ENCODE assay signal across 15 cellular contexts in genomic region chr14:19821016-19821415, GRCh38. TPM values are rescaled to one million over a fixed set of nuclear protein-coding genes. Genes with fewer than 3 reads are reported as not detected.
"Had no signal": no experiment of that assay in that cellular context is flagged by ENCODE, and none has a peak within 500 bp of the region (broad histone marks: within the 10 kb centered on the region; RNA-seq: fewer than 3 reads in every experiment).

No MANE protein-coding gene starts in this region.

RNA-seq across cellular contexts. Expression of gene OR4N2, which starts 17.4 kb away (rescaled TPM):
- total RNA-seq: activated B cell treated with CpG ODN at 0.5 μM for 24 hours; activated CD4-positive, alpha-beta memory T cell treated with anti-CD3 and anti-CD28 coated beads for 36 hours; activated CD4-positive, alpha-beta memory T cell treated with anti-CD3 and anti-CD28 coated beads, Interleukin-2, amount 10 ng/mL, durations not matched to agents 7 days and 5 days; activated CD4-positive, alpha-beta T cell treated with anti-CD3 and anti-CD28 coated beads for 36 hours; activated CD4-positive, alpha-beta T cell treated with anti-CD3 and anti-CD28 coated beads, Interleukin-2, amount 10 ng/mL, durations not matched to agents 24 days and 14 days; activated CD4-positive, alpha-beta T cell treated with anti-CD3 and anti-CD28 coated beads, Interleukin-2, amount 10 ng/mL, durations not matched to agents 7 days and 5 days; activated CD8-positive, alpha-beta memory T cell treated with anti-CD3 and anti-CD28 coated beads for 36 hours; activated CD8-positive, alpha-beta memory T cell treated with anti-CD3 and anti-CD28 coated beads, Interleukin-2, amount 10 ng/mL, durations not matched to agents 7 days and 5 days; activated CD8-positive, alpha-beta T cell treated with anti-CD3 and anti-CD28 coated beads for 36 hours; activated CD8-positive, alpha-beta T cell treated with anti-CD3 and anti-CD28 coated beads, Interleukin-2, amount 10 ng/mL, durations not matched to agents 7 days and 5 days; T-cell; T-helper 1 cell treated with Interleukin-12 subunit alpha and Interleukin-12 subunit beta and Interleukin-4 antibody, amounts not matched to agents 30 ng/mL and 1 ng/mL, for 36 hours; T-helper 17 cell; T-helper 2 cell treated with Interferon-gamma antibody and Interleukin-4, amounts not matched to agents 100 ng/mL and 5 ng/mL, for 36 hours; WTC11 had no signal

RNA-seq across cellular contexts. Expression of gene OR4M1, which starts 47.7 kb away (rescaled TPM):
- total RNA-seq: activated B cell treated with CpG ODN at 0.5 μM for 24 hours; activated CD4-positive, alpha-beta memory T cell treated with anti-CD3 and anti-CD28 coated beads for 36 hours; activated CD4-positive, alpha-beta memory T cell treated with anti-CD3 and anti-CD28 coated beads, Interleukin-2, amount 10 ng/mL, durations not matched to agents 7 days and 5 days; activated CD4-positive, alpha-beta T cell treated with anti-CD3 and anti-CD28 coated beads for 36 hours; activated CD4-positive, alpha-beta T cell treated with anti-CD3 and anti-CD28 coated beads, Interleukin-2, amount 10 ng/mL, durations not matched to agents 24 days and 14 days; activated CD4-positive, alpha-beta T cell treated with anti-CD3 and anti-CD28 coated beads, Interleukin-2, amount 10 ng/mL, durations not matched to agents 7 days and 5 days; activated CD8-positive, alpha-beta memory T cell treated with anti-CD3 and anti-CD28 coated beads for 36 hours; activated CD8-positive, alpha-beta memory T cell treated with anti-CD3 and anti-CD28 coated beads, Interleukin-2, amount 10 ng/mL, durations not matched to agents 7 days and 5 days; activated CD8-positive, alpha-beta T cell treated with anti-CD3 and anti-CD28 coated beads for 36 hours; activated CD8-positive, alpha-beta T cell treated with anti-CD3 and anti-CD28 coated beads, Interleukin-2, amount 10 ng/mL, durations not matched to agents 7 days and 5 days; T-cell; T-helper 1 cell treated with Interleukin-12 subunit alpha and Interleukin-12 subunit beta and Interleukin-4 antibody, amounts not matched to agents 30 ng/mL and 1 ng/mL, for 36 hours; T-helper 17 cell; T-helper 2 cell treated with Interferon-gamma antibody and Interleukin-4, amounts not matched to agents 100 ng/mL and 5 ng/mL, for 36 hours; WTC11 had no signal

RNA-seq across cellular contexts. Expression of gene OR4K2, which starts 53.9 kb away (rescaled TPM):
- total RNA-seq: activated B cell treated with CpG ODN at 0.5 μM for 24 hours; activated CD4-positive, alpha-beta memory T cell treated with anti-CD3 and anti-CD28 coated beads for 36 hours; activated CD4-positive, alpha-beta memory T cell treated with anti-CD3 and anti-CD28 coated beads, Interleukin-2, amount 10 ng/mL, durations not matched to agents 7 days and 5 days; activated CD4-positive, alpha-beta T cell treated with anti-CD3 and anti-CD28 coated beads for 36 hours; activated CD4-positive, alpha-beta T cell treated with anti-CD3 and anti-CD28 coated beads, Interleukin-2, amount 10 ng/mL, durations not matched to agents 24 days and 14 days; activated CD4-positive, alpha-beta T cell treated with anti-CD3 and anti-CD28 coated beads, Interleukin-2, amount 10 ng/mL, durations not matched to agents 7 days and 5 days; activated CD8-positive, alpha-beta memory T cell treated with anti-CD3 and anti-CD28 coated beads for 36 hours; activated CD8-positive, alpha-beta memory T cell treated with anti-CD3 and anti-CD28 coated beads, Interleukin-2, amount 10 ng/mL, durations not matched to agents 7 days and 5 days; activated CD8-positive, alpha-beta T cell treated with anti-CD3 and anti-CD28 coated beads for 36 hours; activated CD8-positive, alpha-beta T cell treated with anti-CD3 and anti-CD28 coated beads, Interleukin-2, amount 10 ng/mL, durations not matched to agents 7 days and 5 days; T-cell; T-helper 1 cell treated with Interleukin-12 subunit alpha and Interleukin-12 subunit beta and Interleukin-4 antibody, amounts not matched to agents 30 ng/mL and 1 ng/mL, for 36 hours; T-helper 17 cell; T-helper 2 cell treated with Interferon-gamma antibody and Interleukin-4, amounts not matched to agents 100 ng/mL and 5 ng/mL, for 36 hours; WTC11 had no signal
